Comparison of ENCODE assay signal across 8 cellular contexts in genomic region chr6:149925974-149926777, GRCh38. TPM values are rescaled to one million over a fixed set of nuclear protein-coding genes. Genes with fewer than 3 reads are reported as not detected.
DNase-seq lines count a peak whose midpoint lies in the region; ATAC-seq and TF ChIP-seq lines count a peak whose summit lies in the region.

No MANE protein-coding gene starts in this region.

- H2BK120ac ChIP-seq in H9 (ENCODE audit: low read depth, low read length, poor library complexity, severe bottlenecking) = no peak overlapping the region

- H3K9me3 ChIP-seq in H9 (ENCODE audit: control insufficient read depth, low read depth, low read length) (no peaks in the 10 kb centered on the region), colonic mucosa (no peaks in the 10 kb centered on the region)

- no peak overlapping the region for H3K27ac Mint-ChIP-seq in H9

- H4K5ac ChIP-seq in H9 (ENCODE audit: insufficient read length, low read depth, low read length) = no peak overlapping the region

- no peak overlapping the region for H4K8ac ChIP-seq in H9 (replicated peaks; ENCODE audit: insufficient read length, low read depth, low read length)

- peaks cover 19% of the 10 kb centered on the region for H3K23me2 ChIP-seq in H9 (ENCODE audit: insufficient read length, low read depth, low read length, poor library complexity, severe bottlenecking)

- no peaks in the 10 kb centered on the region for H3K36me3 ChIP-seq in colonic mucosa

- H3K4me3 ChIP-seq in colonic mucosa = peak overlapping the region; percentile 42

- H2BK20ac ChIP-seq in H9 (ENCODE audit: low read depth, low read length, poor library complexity, severe bottlenecking) = no peak overlapping the region

- peak overlapping the region; percentile 41 for H3K4me2 ChIP-seq in H9 (ENCODE audit: insufficient read depth, insufficient read length, low read length)

- H3K9ac ChIP-seq in H9 (ENCODE audit: extremely low read depth, insufficient read length, low read length) (no peak overlapping the region), colonic mucosa (ENCODE audit: low read depth in 2 of 2, low read length in 2 of 2) (peak overlapping the region; percentile 55 to 72)

- no peak overlapping the region; the same call in 1 of the 2 replicates for H3K14ac ChIP-seq in H9 (ENCODE audit: insufficient read depth, low read length)

- no peaks in the 10 kb centered on the region for H3K79me2 ChIP-seq in H9 (ENCODE audit: insufficient read depth, low read length)

- H3K27ac ChIP-seq in C4-2B (no peak overlapping the region), H9 (ENCODE audit: insufficient read length, low read depth, low read length) (no peak overlapping the region), colonic mucosa (no peak overlapping the region)

- no peaks in the 10 kb centered on the region for H3K79me1 ChIP-seq in H9 (ENCODE audit: insufficient read depth, low read depth, low read length, poor library complexity, severe bottlenecking)

- H2BK15ac ChIP-seq in H9 (ENCODE audit: low read depth, low read length) = no peak overlapping the region; the same call in 1 of the 2 replicates

- TF ChIP-seq CTCF in C4-2B (conservative IDR thresholded peaks at IDR 0.05) = peak; percentile 91
- peak; percentile 88 for TF ChIP-seq CTCF in H9 (conservative IDR thresholded peaks at IDR 0.05)
- TF ChIP-seq CTCF in colonic mucosa (IDR thresholded peaks at IDR 0.05) = peak; percentile 87

- no peak overlapping the region for H2BK12ac ChIP-seq in H9 (ENCODE audit: insufficient read length, low read depth, low read length)

- WGBS in H9 (ENCODE audit: extremely low coverage, insufficient read length, low lambda C conversion rate) = no CpG with 5 or more reads among the region's 31 CpGs

- H2AK5ac ChIP-seq in H9 (ENCODE audit: insufficient read length, low read length) = no peak overlapping the region

- H3K4me3 Mint-ChIP-seq in H9 = peak overlapping the region; percentile 73 to 83

- intact Hi-C loops in colonic mucosa (cut with DNase I) = loop anchor here (2.0 to 5.0 kb wide), 2 partner anchors 89 to 204 kb away; no protein-coding TSS in a partner anchor

- H3K56ac ChIP-seq in H9 (ENCODE audit: insufficient read length, low read depth, low read length) = no peak overlapping the region

- H3K9me3 Mint-ChIP-seq in H9 = peaks cover 4 to 6% of the 10 kb centered on the region in 2 experiments; a peak in 4 of 5 replicates

- no peak overlapping the region for H3K23ac ChIP-seq in H9 (ENCODE audit: insufficient read length, low read depth, low read length)

- H4K91ac ChIP-seq in H9 (ENCODE audit: insufficient read length, low read depth, low read length) = no peak overlapping the region

- no peak overlapping the region for H3K4ac ChIP-seq in H9 (ENCODE audit: low read depth, low read length)

- H2BK5ac ChIP-seq in H9 (ENCODE audit: insufficient read length, low read length) = no peak overlapping the region

- peaks cover 44% of the 10 kb centered on the region for H3K27me3 ChIP-seq in H9 (ENCODE audit: insufficient read depth, low read length)
- H3K27me3 ChIP-seq in colonic mucosa = peaks cover 10% of the 10 kb centered on the region

- no peak overlapping the region for H3K18ac ChIP-seq in H9 (ENCODE audit: insufficient read length, low read depth, low read length)

- H3K36me3 Mint-ChIP-seq in H9 (ENCODE audit: insufficient read depth in 1 of 3, low read depth in 3 of 3) = no peaks in the 10 kb centered on the region; a peak in 1 of 7 replicates

- H3K27me3 Mint-ChIP-seq in H9 (ENCODE audit: low read depth) = peaks cover 95% of the 10 kb centered on the region

- no peak overlapping the region for H2AFZ ChIP-seq in H9 (ENCODE audit: low read length)

- peaks cover 12 to 19% of the 10 kb centered on the region in 2 experiments for H3K4me1 Mint-ChIP-seq in H9

- DNase-seq in H9 (peak; percentile 90), NCI-H2196 (lab: John Stamatoyannopoulos, UW; ENCODE audit: unreplicated experiment) (peak; percentile 77), colonic mucosa (peak; percentile 97), left lobe of liver (ENCODE audit: low spot score) (peak; percentile 89)
- DNase-seq in activated CD4-positive, alpha-beta T cell treated with anti-CD3 and anti-CD28 coated beads for 1 hour = peak; percentile 54
- DNase-seq in stimulated activated CD4-positive, alpha-beta T cell treated with anti-CD3 and anti-CD28 coated beads, Interleukin-1b, Interleukin-23, amount 100 ng/mL, for 4 hours (ENCODE audit: low read depth in 2 of 2) = peak; percentile 63 to 69

- no peaks in the 10 kb centered on the region for H4K20me1 ChIP-seq in H9 (ENCODE audit: control insufficient read depth, insufficient read depth, insufficient read length)

- H3K4me1 ChIP-seq in H9 (ENCODE audit: insufficient read depth, low read length) (no peaks in the 10 kb centered on the region), colonic mucosa (no peaks in the 10 kb centered on the region)

- peak; percentile 93 for ATAC-seq in left lobe of liver
- ATAC-seq in HG03095 (IDR thresholded peaks at IDR 0.05; ENCODE audit: unreplicated experiment) = no peak

- no peak overlapping the region for H3T11ph ChIP-seq in H9 (ENCODE audit: low read length)

RNA-seq across cellular contexts. Expression of gene RAET1G, which starts 3.3 kb away (rescaled TPM):
- total RNA-seq in H9 (2021) = not detected in 2 replicates
- total RNA-seq in colonic mucosa = under 1 TPM in 1 of 2 donors, not detected in 1; 0.27 TPM
- total RNA-seq in left lobe of liver = not detected

RNA-seq across cellular contexts. Expression of gene ULBP2, which starts 15.6 kb away (rescaled TPM):
- total RNA-seq in H9 (2021) (not detected in 2 replicates), colonic mucosa (under 1 TPM; 0.19 to 0.47 TPM), left lobe of liver (0.18 TPM)

RNA-seq across cellular contexts. Expression of gene RAET1E, which starts 28.3 kb away (rescaled TPM):
- total RNA-seq in H9 (2021) = not detected in 2 replicates
- total RNA-seq in colonic mucosa = under 1 TPM in 1 of 2 donors, not detected in 1; 0.21 TPM
- total RNA-seq in left lobe of liver = not detected

RNA-seq across cellular contexts. Expression of gene ULBP1, which starts 37.6 kb away (rescaled TPM):
- 1.6 and 2.1 TPM in 2 replicates for total RNA-seq in H9 (2021)
- not detected for total RNA-seq in colonic mucosa
- total RNA-seq in left lobe of liver = 0.08 TPM
